ENCODE assay signal across 15 cellular contexts in genomic region chr20:1892122-1892385, GRCh38. TPM values are rescaled to one million over a fixed set of nuclear protein-coding genes. Genes with fewer than 3 reads are reported as not detected.
DNase-seq lines count a peak whose midpoint lies in the region; ATAC-seq and TF ChIP-seq lines count a peak whose summit lies in the region.
"Had no signal": no experiment of that assay in that cellular context is flagged by ENCODE, and none has a peak within 500 bp of the region (broad histone marks: within the 10 kb centered on the region; RNA-seq: fewer than 3 reads in every experiment).

No MANE protein-coding gene starts in this region.

- WGBS in body of pancreas, 2 donors, result 67 to 89% methylated on average over 1 of the region's 1 CpG

- CTCF ChIA-PET in activated CD8-positive, alpha-beta memory T cell treated with anti-CD3 and anti-CD28 coated beads, Interleukin-2, amount 10 ng/mL, durations not matched to agents 7 days and 5 days (lab: Charles Lee), result no interaction called here

- H3K4me1 ChIP-seq in body of pancreas, result peaks cover 27% of the 10 kb centered on the region

- no peak for ATAC-seq in body of pancreas
- ATAC-seq in activated CD8-positive, alpha-beta memory T cell treated with anti-CD3 and anti-CD28 coated beads, Interleukin-2, amount 10 ng/mL, durations not matched to agents 7 days and 5 days, result no peak

- no peaks in the 10 kb centered on the region for H3K9me3 ChIP-seq in body of pancreas

- no peak overlapping the region for H3K4me3 ChIP-seq in body of pancreas

- TF ChIP-seq CTCF in brain (conservative IDR thresholded peaks at IDR 0.05), result no peak
- TF ChIP-seq CTCF in neural crest cell (conservative IDR thresholded peaks at IDR 0.05), result no peak
- no peak for TF ChIP-seq CTCF in body of pancreas (IDR thresholded peaks at IDR 0.05)

- no peaks in the 10 kb centered on the region for H3K27me3 ChIP-seq in body of pancreas

- H3K36me3 ChIP-seq in body of pancreas (replicated peaks in 1 of 2; ENCODE audit: insufficient read depth in 1 of 2, low read depth in 2 of 2), result no peaks in the 10 kb centered on the region

- H3K36me3 Mint-ChIP-seq in brain, result no peaks in the 10 kb centered on the region
- H3K36me3 Mint-ChIP-seq in neural crest cell (ENCODE audit: low read depth), result no peaks in the 10 kb centered on the region
- H3K36me3 Mint-ChIP-seq in activated CD8-positive, alpha-beta memory T cell treated with anti-CD3 and anti-CD28 coated beads, Interleukin-2, amount 10 ng/mL, durations not matched to agents 7 days and 5 days, result no peaks in the 10 kb centered on the region
- H3K36me3 Mint-ChIP-seq: CD4-positive, alpha-beta memory T cell had no signal

- DNase-seq in NCI-H82 (lab: John Stamatoyannopoulos, UW) (peak; percentile 47), NCI-H82 treated with DMSO at 0.1 percent for 48 hours (lab: John Stamatoyannopoulos, UW; ENCODE audit: unreplicated experiment) (no peak), neural crest cell (ENCODE audit: low read depth, low spot score) (no peak), DMS153 treated with DMSO at 0.1 percent for 48 hours (lab: John Stamatoyannopoulos, UW; ENCODE audit: unreplicated experiment) (no peak), body of pancreas (no peak), activated T-cell treated with anti-CD3 and anti-CD28 coated beads for 4 hours (no peak)
- no peak for DNase-seq in activated CD8-positive, alpha-beta memory T cell treated with anti-CD3 and anti-CD28 coated beads, Interleukin-2, amount 10 ng/mL, durations not matched to agents 7 days and 5 days
- DNase-seq: CD4-positive, alpha-beta memory T cell; EL; Karpas-422; NCI-H2029; NK-92 treated with Interleukin-12 subunit alpha and Interleukin-12 subunit beta, amount 100 ng/mL, for 24 hours; OCI-M1; RPMI8226 had no signal

- H3K4me1 Mint-ChIP-seq in brain (peaks cover 38% of the 10 kb centered on the region), neural crest cell (peaks cover 51% of the 10 kb centered on the region)
- no peaks in the 10 kb centered on the region for H3K4me1 Mint-ChIP-seq in activated CD8-positive, alpha-beta memory T cell treated with anti-CD3 and anti-CD28 coated beads, Interleukin-2, amount 10 ng/mL, durations not matched to agents 7 days and 5 days

- H3K27me3 Mint-ChIP-seq in brain, result peaks cover 8% of the 10 kb centered on the region
- H3K27me3 Mint-ChIP-seq in neural crest cell (ENCODE audit: low read depth), result peaks cover 38% of the 10 kb centered on the region
- H3K27me3 Mint-ChIP-seq in activated CD8-positive, alpha-beta memory T cell treated with anti-CD3 and anti-CD28 coated beads, Interleukin-2, amount 10 ng/mL, durations not matched to agents 7 days and 5 days, result peaks cover 66% of the 10 kb centered on the region

- H3K27ac ChIP-seq in body of pancreas, result no peak overlapping the region

- H3K4me3 Mint-ChIP-seq in brain (peak overlapping the region in 4 of 5 experiments; percentile 16 to 84 (median 39)), neural crest cell (peak overlapping the region; percentile 79)
- no peak overlapping the region for H3K4me3 Mint-ChIP-seq in activated CD8-positive, alpha-beta memory T cell treated with anti-CD3 and anti-CD28 coated beads, Interleukin-2, amount 10 ng/mL, durations not matched to agents 7 days and 5 days

- H3K9me3 Mint-ChIP-seq in brain, result no peaks in the 10 kb centered on the region
- H3K9me3 Mint-ChIP-seq in neural crest cell, result no peaks in the 10 kb centered on the region
- no peaks in the 10 kb centered on the region for H3K9me3 Mint-ChIP-seq in activated CD8-positive, alpha-beta memory T cell treated with anti-CD3 and anti-CD28 coated beads, Interleukin-2, amount 10 ng/mL, durations not matched to agents 7 days and 5 days (ENCODE audit: low read depth)

- no peak for TF ChIP-seq POLR2A in body of pancreas (IDR thresholded peaks at IDR 0.05)

- H3K27ac Mint-ChIP-seq in brain (peak overlapping the region in 3 of 5 experiments; percentile 19 to 55 (median 26)), neural crest cell (ENCODE audit: unreplicated experiment) (peak overlapping the region; percentile 21)
- no peak overlapping the region for H3K27ac Mint-ChIP-seq in activated CD8-positive, alpha-beta memory T cell treated with anti-CD3 and anti-CD28 coated beads, Interleukin-2, amount 10 ng/mL, durations not matched to agents 7 days and 5 days
- H3K27ac Mint-ChIP-seq: CD4-positive, alpha-beta memory T cell had no signal

- intact Hi-C loops in body of pancreas (cut with DNase I), result no loop called here

RNA-seq across cellular contexts. Expression of gene SIRPA, which starts 3.2 kb away (rescaled TPM):
- 71.6 TPM for polyA plus RNA-seq in brain (ENCODE audit: insufficient read depth, low read depth, low replicate concordance)
- total RNA-seq in neural crest cell (10.2 and 10.7 TPM in 2 replicates), body of pancreas (10 to 100 TPM; 15.0 to 20.1 TPM)
- total RNA-seq in activated CD8-positive, alpha-beta memory T cell treated with anti-CD3 and anti-CD28 coated beads, Interleukin-2, amount 10 ng/mL, durations not matched to agents 7 days and 5 days, result not detected
- polyA plus RNA-seq: CD4-positive, alpha-beta memory T cell had no signal

Comparison
In these comparisons a context has a peak if more than half of its experiments do, and no peak if none do; other contexts are left out.
1. RNA of gene SIRPA, which starts 3.2 kb away (total RNA-seq): 15.0 to 20.1 TPM in body of pancreas and 10.2 to 10.7 TPM in neural crest cell; not detected in activated CD8-positive, alpha-beta memory T cell treated with anti-CD3 and anti-CD28 coated beads, Interleukin-2, amount 10 ng/mL, durations not matched to agents 7 days and 5 days; every median in the first group is over 10 times any median in the second.